ENCODE assay signal across 22 cellular contexts in genomic region chr18:48302736-48303135, GRCh38.
"Had no signal": no experiment of that assay in that cellular context is flagged by ENCODE, and none has a peak within 500 bp of the region (broad histone marks: within the 10 kb centered on the region; RNA-seq: fewer than 3 reads in every experiment).

No MANE protein-coding gene starts in this region.

- H3K9me3 Mint-ChIP-seq: dendritic cell treated with granulocyte-macrophage colony-stimulating factor and Interleukin-4, amounts not matched to agents 40 ng/mL and 50 ng/mL, for 4 days; effector memory CD8-positive, alpha-beta T cell; endodermal cell had no signal

- H3K4me1 ChIP-seq: colonic mucosa, gastrocnemius medialis, lower lobe of right lung had no signal

- H3K27ac ChIP-seq: colonic mucosa, epithelial cell of prostate, esophagus squamous epithelium, gastrocnemius medialis, heart right ventricle, left lung, lower lobe of right lung had no signal

- H3K36me3 ChIP-seq: colonic mucosa, esophagus squamous epithelium, gastrocnemius medialis, heart right ventricle, left lung, lower lobe of right lung had no signal

- H3K9me3 ChIP-seq: colonic mucosa, esophagus squamous epithelium, gastrocnemius medialis, heart right ventricle, left lung, lower lobe of right lung had no signal

- H3K27ac Mint-ChIP-seq: dendritic cell treated with granulocyte-macrophage colony-stimulating factor and Interleukin-4, amounts not matched to agents 40 ng/mL and 50 ng/mL, for 4 days; effector memory CD8-positive, alpha-beta T cell; endodermal cell had no signal

- DNase-seq: colonic mucosa; cortex of kidney; effector CD8-positive, alpha-beta T cell; effector memory CD8-positive, alpha-beta T cell; endodermal cell; erythroblast; esophagus squamous epithelium; foreskin fibroblast; foreskin melanocyte; gastrocnemius medialis; glutamatergic neuron; heart right ventricle; hippocampal formation; kidney; kidney glomerular epithelial cell; left lung; left ventricle myocardium superior; lower lobe of right lung; mesenchymal stem cell; midbrain had no signal

- H3K4me3 ChIP-seq: colonic mucosa, esophagus squamous epithelium, gastrocnemius medialis, heart right ventricle, left lung, lower lobe of right lung had no signal

- H3K4me3 Mint-ChIP-seq: dendritic cell treated with granulocyte-macrophage colony-stimulating factor and Interleukin-4, amounts not matched to agents 40 ng/mL and 50 ng/mL, for 4 days; effector memory CD8-positive, alpha-beta T cell; endodermal cell had no signal

- H3K27me3 ChIP-seq: colonic mucosa, esophagus squamous epithelium, gastrocnemius medialis, heart right ventricle, left lung had no signal
